Comparison of ENCODE assay signal across 24 cellular contexts in the genomic region with DNA sequence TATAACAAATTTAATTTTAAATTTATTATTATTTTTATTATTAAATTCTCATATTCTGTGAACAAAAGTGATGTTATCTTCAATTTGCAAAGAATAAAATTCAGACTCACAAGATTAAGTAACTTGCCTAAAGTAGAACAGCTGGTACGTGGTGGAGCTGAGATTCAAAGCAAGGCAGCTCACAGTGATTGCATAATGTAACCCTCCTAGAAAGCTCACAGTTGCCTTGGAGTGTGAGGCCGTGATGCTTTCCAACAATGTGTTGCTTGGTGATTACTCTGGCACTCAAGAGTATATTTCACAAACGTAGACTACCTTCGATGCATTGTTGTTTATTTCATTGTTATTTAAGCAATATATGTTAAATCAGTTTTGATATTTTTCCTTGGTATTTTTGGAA.
A peak's percentile ranks its signal among the peaks of the same experiment; 100 is the strongest.
DNase-seq lines count a peak whose midpoint lies in the region; ATAC-seq, FAIRE-seq and TF ChIP-seq lines count a peak whose summit lies in the region.
"Had no signal": no experiment of that assay in that cellular context is flagged by ENCODE, and none has a peak within 500 bp of the region (broad histone marks: within the 10 kb centered on the region; RNA-seq: fewer than 3 reads in every experiment).

No MANE protein-coding gene starts in this region.

- no peaks in the 10 kb centered on the region for H3K9me3 ChIP-seq in SK-N-MC (ENCODE audit: low read depth, low read length)
- H3K9me3 ChIP-seq: mucosa of descending colon had no signal

- TF ChIP-seq CTCF in fibroblast of mammary gland (conservative IDR thresholded peaks at IDR 0.05; ENCODE audit: control insufficient read depth, insufficient read depth, low read depth, low read length) = no peak

- peak; percentile 7 for DNase-seq in H4 (ENCODE audit: low spot score)
- peak; percentile 61 for DNase-seq in SK-N-MC (ENCODE audit: low read depth, low spot score)
- DNase-seq in fibroblast of mammary gland (ENCODE audit: low read depth) = peak; percentile 11
- DNase-seq in occipital lobe (lab: John Stamatoyannopoulos, UW) = peak; percentile 28
- no peak for DNase-seq in NCI-H2029 treated with DMSO at 0.1 percent for 48 hours (lab: John Stamatoyannopoulos, UW)
- no peak for DNase-seq in RCC 7860 (ENCODE audit: low spot score)
- no peak for DNase-seq in COLO668 (lab: John Stamatoyannopoulos, UW; ENCODE audit: unreplicated experiment)
- DNase-seq: activated CD4-positive, alpha-beta memory T cell treated with anti-CD3 and anti-CD28 coated beads, Interleukin-2, amount 10 ng/mL, durations not matched to agents 7 days and 5 days; activated effector memory CD4-positive, alpha-beta T cell treated with Interleukin-2 at 50 U/mL for 16 hours; activated naive CD8-positive, alpha-beta T cell treated with anti-CD3 and anti-CD28 coated beads for 36 hours; CD4-positive, alpha-beta T cell; cerebellar nuclear complex; HFFc6; mucosa of descending colon; MV-4-11; NCI-H774; nephron progenitor cell; SHP77 had no signal

- FAIRE-seq in RCC 7860 (lab: Jason Lieb, UNC) = no peak
- FAIRE-seq: HTR-8/SVneo, keratinocyte had no signal

- H3K36me3 ChIP-seq in SK-N-MC (ENCODE audit: insufficient read depth, low read length) = no peaks in the 10 kb centered on the region

- no peak overlapping the region for H3K27ac ChIP-seq in SK-N-MC
- H3K27ac ChIP-seq: epithelial cell of prostate, KMS-11 had no signal

- ATAC-seq in HG03469 (IDR thresholded peaks at IDR 0.05; ENCODE audit: unreplicated experiment) = no peak
- ATAC-seq: activated CD4-positive, CD25-positive, alpha-beta regulatory T cell treated with anti-CD3 and anti-CD28 coated beads, Interleukin-2, amount 50 U/mL, for 24 hours; mucosa of descending colon had no signal

- no peak overlapping the region for H3K9ac ChIP-seq in SK-N-MC (ENCODE audit: insufficient read length)
- H3K9ac ChIP-seq: KMS-11 had no signal

- H3K4me3 ChIP-seq in SK-N-MC (no peak overlapping the region), fibroblast of mammary gland (ENCODE audit: control insufficient read depth, low read depth, low read length) (no peak overlapping the region)
- H3K4me3 ChIP-seq: mucosa of descending colon had no signal

Comparison
In these comparisons a context has a peak if more than half of its experiments do, and no peak if none do; other contexts are left out.
1. DNase-seq: peak in H4 (single experiment), SK-N-MC (single experiment), fibroblast of mammary gland (single experiment) and occipital lobe (single experiment); none in NCI-H2029 treated with DMSO at 0.1 percent for 48 hours (single experiment), RCC 7860 (single experiment) and COLO668 (single experiment).